ENCODE assay signal across 16 cellular contexts in the genomic region with DNA sequence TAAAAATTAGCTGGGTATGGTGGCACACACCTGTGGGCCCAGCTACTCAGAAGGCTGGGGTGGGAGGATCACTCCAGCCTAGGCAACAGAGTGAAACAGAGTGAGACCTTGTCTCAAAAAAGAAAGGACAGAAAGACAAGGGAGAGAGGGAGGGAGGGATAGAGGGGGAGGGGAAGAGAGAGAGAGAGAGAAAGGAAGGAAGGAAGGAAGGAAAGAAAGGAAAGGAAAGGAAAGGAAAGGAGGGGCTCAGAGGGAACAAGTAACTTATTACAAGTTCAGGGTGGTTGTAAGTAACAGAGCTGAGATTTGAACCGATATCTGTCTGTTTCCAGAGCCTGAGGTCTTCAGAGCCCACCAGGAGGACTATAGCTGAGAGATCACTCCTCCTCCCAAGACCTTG. TPM values are rescaled to one million over a fixed set of nuclear protein-coding genes. Genes with fewer than 3 reads are reported as not detected.
A peak's percentile ranks its signal among the peaks of the same experiment; 100 is the strongest.
DNase-seq lines count a peak whose midpoint lies in the region; ATAC-seq, FAIRE-seq and TF ChIP-seq lines count a peak whose summit lies in the region.
"Had no signal": no experiment of that assay in that cellular context is flagged by ENCODE, and none has a peak within 500 bp of the region (broad histone marks: within the 10 kb centered on the region; RNA-seq: fewer than 3 reads in every experiment).

No MANE protein-coding gene starts in this region.

- H3K9me3 ChIP-seq in BLaER1, result no peaks in the 10 kb centered on the region
- H3K9me3 ChIP-seq in RWPE2 (ENCODE audit: severe bottlenecking), result no peaks in the 10 kb centered on the region
- H3K9me3 ChIP-seq in skeletal muscle satellite cell (replicated peaks; ENCODE audit: low read length), result no peaks in the 10 kb centered on the region
- H3K9me3 ChIP-seq: tibial nerve had no signal

- H3K4me1 Mint-ChIP-seq in WTC11, result peaks cover 6% of the 10 kb centered on the region

- DNase-seq in RWPE2 (ENCODE audit: low spot score) (no peak), fibroblast of the aortic adventitia (ENCODE audit: low read depth) (no peak), WTC11 (ENCODE audit: low spot score) (no peak), D721Med (ENCODE audit: insufficient read length, low spot score) (no peak)
- DNase-seq: activated naive CD4-positive, alpha-beta T cell; CD4-positive, CD25-positive, alpha-beta regulatory T cell; NK-92 treated with Interleukin-12 subunit alpha and Interleukin-12 subunit beta, amount 100 ng/mL, for 24 hours; stimulated activated CD4-positive, alpha-beta T cell treated with anti-CD3 and anti-CD28 coated beads, Interleukin-15, amount 100 ng/mL, for 24 hours had no signal

- peak overlapping the region; percentile 9; the same call in 1 of the 2 replicates for H3K9ac ChIP-seq in BLaER1
- peak overlapping the region; percentile 66 for H3K9ac ChIP-seq in skeletal muscle satellite cell (ENCODE audit: low read depth, low read length)

- no peaks in the 10 kb centered on the region for H3K9me3 Mint-ChIP-seq in WTC11
- H3K9me3 Mint-ChIP-seq: brain; CD4-positive, CD25-positive, alpha-beta regulatory T cell had no signal

- H3K4me1 ChIP-seq in BLaER1 (peaks cover 56% of the 10 kb centered on the region), RWPE2 (ENCODE audit: insufficient read depth, poor library complexity, severe bottlenecking) (peaks cover 40% of the 10 kb centered on the region), skeletal muscle satellite cell (ENCODE audit: control insufficient read depth, insufficient read depth, low read length) (peaks cover 63% of the 10 kb centered on the region)

- H3K4me3 ChIP-seq in BLaER1, result no peak overlapping the region
- H3K4me3 ChIP-seq in RWPE2 (ENCODE audit: severe bottlenecking), result peak overlapping the region; percentile 25
- peak overlapping the region; percentile 63 for H3K4me3 ChIP-seq in fibroblast of the aortic adventitia (ENCODE audit: low read depth, low read length)
- H3K4me3 ChIP-seq in skeletal muscle satellite cell (ENCODE audit: low read length), result peak overlapping the region; percentile 60
- H3K4me3 ChIP-seq: SK-N-MC, tibial nerve had no signal

- H4K20me1 ChIP-seq in BLaER1, result peaks cover 44% of the 10 kb centered on the region

- H3K4me2 ChIP-seq in BLaER1 (no peak overlapping the region), skeletal muscle satellite cell (ENCODE audit: low read length) (peak overlapping the region; percentile 84)

- peaks cover 50% of the 10 kb centered on the region for H3K36me3 Mint-ChIP-seq in WTC11

- TF ChIP-seq CTCF in RWPE2 (IDR thresholded peaks at IDR 0.05; ENCODE audit: poor library complexity, severe bottlenecking) (no peak), fibroblast of the aortic adventitia (IDR thresholded peaks at IDR 0.05; ENCODE audit: insufficient read depth, low read length) (no peak), WTC11 (IDR thresholded peaks at IDR 0.05) (no peak), D721Med (IDR thresholded peaks at IDR 0.05; ENCODE audit: insufficient read depth, missing control alignments) (no peak)

- no peak for FAIRE-seq in D721Med (lab: Jason Lieb, UNC)
- FAIRE-seq: GM12891 had no signal

- ATAC-seq in RWPE2 (ENCODE audit: low read depth) (no peak), WTC11 (no peak), HG02759 (IDR thresholded peaks at IDR 0.05; ENCODE audit: unreplicated experiment) (no peak), GM18511 (IDR thresholded peaks at IDR 0.05; ENCODE audit: unreplicated experiment) (no peak)

- POLR2A ChIA-PET in WTC11 (lab: Charles Lee), result no interaction called here

- no peak overlapping the region for H3K4me3 Mint-ChIP-seq in WTC11

- no peaks in the 10 kb centered on the region for H3K27me3 ChIP-seq in BLaER1
- no peaks in the 10 kb centered on the region for H3K27me3 ChIP-seq in RWPE2 (ENCODE audit: insufficient read depth, poor library complexity, severe bottlenecking)
- no peaks in the 10 kb centered on the region for H3K27me3 ChIP-seq in skeletal muscle satellite cell (ENCODE audit: control insufficient read depth, insufficient read depth, low read length)
- H3K27me3 ChIP-seq: tibial nerve had no signal

- no peaks in the 10 kb centered on the region; the same call in 1 of the 2 replicates for H3K27me3 Mint-ChIP-seq in WTC11 (ENCODE audit: low read depth)
- H3K27me3 Mint-ChIP-seq: brain; CD4-positive, CD25-positive, alpha-beta regulatory T cell had no signal

- H3K27ac Mint-ChIP-seq in WTC11, result no peak overlapping the region
- H3K27ac Mint-ChIP-seq: CD4-positive, CD25-positive, alpha-beta regulatory T cell had no signal

- CTCF ChIA-PET in WTC11 (lab: Charles Lee), result interaction anchor here (13.4 kb wide), 1 partner anchor 9 kb away, joined by 195 read pairs; no protein-coding TSS in a partner anchor

- H3K27ac ChIP-seq in BLaER1, result no peak overlapping the region
- peak overlapping the region; percentile 87 for H3K27ac ChIP-seq in RWPE2 (ENCODE audit: poor library complexity, severe bottlenecking)
- H3K27ac ChIP-seq: SK-N-MC had no signal

- H3K36me3 ChIP-seq in BLaER1 (peaks cover 89% of the 10 kb centered on the region), RWPE2 (ENCODE audit: low read depth) (no peaks in the 10 kb centered on the region), skeletal muscle satellite cell (ENCODE audit: insufficient read depth, low read length) (peaks cover 50% of the 10 kb centered on the region)

TF ChIP-seq in WTC11, 78 proteins besides CTCF, POLR2A, EP300 and RAD21:
- TF ChIP-seq TP53 (CRISPR knock-in tag; IDR thresholded peaks at IDR 0.05) (no peak), ATF1 (CRISPR knock-in tag; IDR thresholded peaks at IDR 0.05) (no peak), CREM (CRISPR knock-in tag; IDR thresholded peaks at IDR 0.05) (no peak), FOXK1 (CRISPR knock-in tag; IDR thresholded peaks at IDR 0.05) (no peak), TCF7 (CRISPR knock-in tag; IDR thresholded peaks at IDR 0.05; ENCODE audit: low read depth) (no peak), JAZF1 (CRISPR knock-in tag; IDR thresholded peaks at IDR 0.05) (no peak), NFATC4 (CRISPR knock-in tag; IDR thresholded peaks at IDR 0.05) (no peak), ZBTB21 (CRISPR knock-in tag; IDR thresholded peaks at IDR 0.05; ENCODE audit: borderline replicate concordance) (no peak)
- TF ChIP-seq, protein P1, sequence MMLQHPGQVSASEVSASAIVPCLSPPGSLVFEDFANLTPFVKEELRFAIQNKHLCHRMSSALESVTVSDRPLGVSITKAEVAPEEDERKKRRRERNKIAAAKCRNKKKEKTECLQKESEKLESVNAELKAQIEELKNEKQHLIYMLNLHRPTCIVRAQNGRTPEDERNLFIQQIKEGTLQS (CRISPR knock-in tag; conservative IDR thresholded peaks at IDR 0.05), result no peak
- TF ChIP-seq, protein P2, sequence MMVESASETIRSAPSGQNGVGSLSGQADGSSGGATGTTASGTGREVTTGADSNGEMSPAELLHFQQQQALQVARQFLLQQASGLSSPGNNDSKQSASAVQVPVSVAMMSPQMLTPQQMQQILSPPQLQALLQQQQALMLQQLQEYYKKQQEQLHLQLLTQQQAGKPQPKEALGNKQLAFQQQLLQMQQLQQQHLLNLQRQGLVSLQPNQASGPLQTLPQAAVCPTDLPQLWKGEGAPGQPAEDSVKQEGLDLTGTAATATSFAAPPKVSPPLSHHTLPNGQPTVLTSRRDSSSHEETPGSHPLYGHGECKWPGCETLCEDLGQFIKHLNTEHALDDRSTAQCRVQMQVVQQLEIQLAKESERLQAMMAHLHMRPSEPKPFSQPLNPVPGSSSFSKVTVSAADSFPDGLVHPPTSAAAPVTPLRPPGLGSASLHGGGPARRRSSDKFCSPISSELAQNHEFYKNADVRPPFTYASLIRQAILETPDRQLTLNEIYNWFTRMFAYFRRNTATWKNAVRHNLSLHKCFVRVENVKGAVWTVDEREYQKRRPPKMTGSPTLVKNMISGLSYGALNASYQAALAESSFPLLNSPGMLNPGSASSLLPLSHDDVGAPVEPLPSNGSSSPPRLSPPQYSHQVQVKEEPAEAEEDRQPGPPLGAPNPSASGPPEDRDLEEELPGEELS (CRISPR knock-in tag; IDR thresholded peaks at IDR 0.05), result no peak
- TF ChIP-seq, protein P3, sequence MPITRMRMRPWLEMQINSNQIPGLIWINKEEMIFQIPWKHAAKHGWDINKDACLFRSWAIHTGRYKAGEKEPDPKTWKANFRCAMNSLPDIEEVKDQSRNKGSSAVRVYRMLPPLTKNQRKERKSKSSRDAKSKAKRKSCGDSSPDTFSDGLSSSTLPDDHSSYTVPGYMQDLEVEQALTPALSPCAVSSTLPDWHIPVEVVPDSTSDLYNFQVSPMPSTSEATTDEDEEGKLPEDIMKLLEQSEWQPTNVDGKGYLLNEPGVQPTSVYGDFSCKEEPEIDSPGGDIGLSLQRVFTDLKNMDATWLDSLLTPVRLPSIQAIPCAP (CRISPR knock-in tag; IDR thresholded peaks at IDR 0.05), result no peak
TF ChIP-seq in WTC11: peak in this region for 0.

RNA-seq across cellular contexts. Expression of a gene that starts 8.3 kb away (rescaled TPM):
- total RNA-seq in fibroblast of the aortic adventitia (ENCODE audit: low replicate concordance) (12.7 and 17.2 TPM in 2 replicates), WTC11 (2021) (14.1 to 15.4 TPM (median 14.5 TPM) in 3 replicates)
- total RNA-seq in skeletal muscle satellite cell (2012; rRNA removed), result 8.6 and 8.7 TPM in 2 replicates

RNA-seq across cellular contexts. Expression of a gene that starts 13.2 kb away (rescaled TPM):
- 1,521 and 5,776 TPM in 2 replicates for total RNA-seq in fibroblast of the aortic adventitia (ENCODE audit: low replicate concordance)
- total RNA-seq in skeletal muscle satellite cell (2012; rRNA removed), result 9,006 and 10,057 TPM in 2 replicates
- total RNA-seq in WTC11 (2021), result 4,276 to 4,694 TPM (median 4,682 TPM) in 3 replicates

RNA-seq across cellular contexts. Expression of a gene that starts 20.5 kb away (rescaled TPM):
- total RNA-seq in fibroblast of the aortic adventitia (ENCODE audit: low replicate concordance) (24.0 and 54.6 TPM in 2 replicates), WTC11 (2021) (68.4 to 79.4 TPM (median 72.4 TPM) in 3 replicates)
- total RNA-seq in skeletal muscle satellite cell (2012; rRNA removed), result 33.4 and 40.1 TPM in 2 replicates

RNA-seq across cellular contexts. Expression of a gene that starts 53.7 kb away (rescaled TPM):
- total RNA-seq in fibroblast of the aortic adventitia (ENCODE audit: low replicate concordance) (43.1 and 45.1 TPM in 2 replicates), WTC11 (2021) (131 to 141 TPM (median 133 TPM) in 3 replicates)
- total RNA-seq in skeletal muscle satellite cell (2012; rRNA removed), result 34.1 and 35.7 TPM in 2 replicates

RNA-seq across cellular contexts. Expression of a gene that starts 54.5 kb away (rescaled TPM):
- 113 and 167 TPM in 2 replicates for total RNA-seq in fibroblast of the aortic adventitia (ENCODE audit: low replicate concordance)
- total RNA-seq in skeletal muscle satellite cell (2012; rRNA removed), result 106 and 117 TPM in 2 replicates
- 285 to 290 TPM (median 288 TPM) in 3 replicates for total RNA-seq in WTC11 (2021)
